In the genomic region with DNA sequence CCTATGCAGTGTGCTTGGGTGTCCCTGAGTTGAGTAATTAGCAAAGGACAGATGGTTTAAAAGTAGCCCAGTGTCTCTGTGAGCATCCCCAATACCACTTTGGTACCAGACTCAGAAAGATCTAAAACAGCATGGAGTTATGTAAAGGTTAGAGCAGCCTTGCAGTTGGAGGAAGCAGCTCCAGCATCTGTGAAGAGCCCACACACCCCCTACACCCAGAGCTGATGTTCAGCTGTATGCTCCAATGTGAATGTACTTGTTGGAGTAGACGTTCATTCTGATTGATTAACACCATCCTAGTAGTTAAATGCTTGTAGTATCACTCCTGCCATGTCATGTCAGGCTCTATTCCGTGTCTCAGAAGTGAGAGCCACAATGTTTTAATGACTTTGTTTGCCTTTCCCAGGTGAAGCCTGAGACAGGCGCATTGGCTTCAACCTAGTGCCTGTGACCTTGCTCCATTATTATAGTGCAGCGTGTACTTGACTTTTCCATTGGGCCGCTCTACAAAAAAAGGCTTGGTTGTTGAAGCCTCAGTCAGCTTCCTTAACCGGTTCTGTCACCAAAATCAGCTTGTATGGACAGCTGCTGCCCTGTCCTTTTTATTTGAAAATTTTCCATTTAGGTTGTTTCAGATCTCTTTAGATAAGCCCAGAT, we compare ENCODE assay signal across 1 cellular context.
TF ChIP-seq lines count a peak whose summit lies in the region.

No MANE protein-coding gene starts in this region.

TF ChIP-seq in H1, 55 proteins besides CTCF, POLR2A, EP300 and RAD21 (continued from another document):
- TF ChIP-seq KDM4A (IDR thresholded peaks at IDR 0.05; ENCODE audit: low read depth, low read length, severe bottlenecking) (no peak), HDAC2 (IDR thresholded peaks at IDR 0.05; ENCODE audit: borderline replicate concordance in 1 of 2, low read depth in 2 of 2, low read length in 2 of 2) (no peak), YY1 (IDR thresholded peaks at IDR 0.05; ENCODE audit: low read depth, low read length) (no peak), SIX5 (IDR thresholded peaks at IDR 0.05; ENCODE audit: low read depth, low read length) (no peak), TCF12 (IDR thresholded peaks at IDR 0.05; ENCODE audit: low read depth, low read length) (no peak)
